ENCODE assay signal across 1 cellular context in genomic region chr22:19932367-19933206, GRCh38.
A peak's percentile ranks its signal among the peaks of the same experiment; 100 is the strongest.
TF ChIP-seq lines count a peak whose summit lies in the region.

No MANE protein-coding gene starts in this region.

TF ChIP-seq in K562, 482 proteins besides CTCF, POLR2A, EP300 and RAD21 (continued from another document and continues in another):
- no peak for TF ChIP-seq ZNF280B (CRISPR knock-in tag; IDR thresholded peaks at IDR 0.05)
- no peak for TF ChIP-seq ID3 (CRISPR knock-in tag; IDR thresholded peaks at IDR 0.05)
- no peak for TF ChIP-seq ID3 (tag; IDR thresholded peaks at IDR 0.05)
- no peak for TF ChIP-seq SMC3 (conservative IDR thresholded peaks at IDR 0.05; ENCODE audit: insufficient read depth, low read depth, low read length)
- no peak for TF ChIP-seq MITF (IDR thresholded peaks at IDR 0.05)
- no peak for TF ChIP-seq NR1H2 (CRISPR knock-in tag; IDR thresholded peaks at IDR 0.05)
- TF ChIP-seq ZBTB33 (CRISPR knock-in tag; IDR thresholded peaks at IDR 0.05), result no peak
- no peak for TF ChIP-seq FOXK2 (conservative IDR thresholded peaks at IDR 0.05 in 1 of 2, IDR thresholded peaks at IDR 0.05 in 1 of 2; ENCODE audit: low read depth in 2 of 2)
- TF ChIP-seq HOXB6 (CRISPR knock-in tag; IDR thresholded peaks at IDR 0.05; ENCODE audit: borderline replicate concordance), result no peak
- 0 out of 2 replicates have a peak, but pooled peaks have one; percentile 11 for TF ChIP-seq E2F3 (CRISPR knock-in tag; IDR thresholded peaks at IDR 0.05)
- peak; percentile 28; the same call in 1 of the 2 replicates for TF ChIP-seq ZBTB7A (IDR thresholded peaks at IDR 0.05; ENCODE audit: borderline replicate concordance, control insufficient read depth, low read depth, low read length)
- no peak for TF ChIP-seq SAFB (IDR thresholded peaks at IDR 0.05; ENCODE audit: borderline replicate concordance, low read depth, low read length)
- no peak for TF ChIP-seq MCM7 (IDR thresholded peaks at IDR 0.05)
- TF ChIP-seq PRDM10 (IDR thresholded peaks at IDR 0.05; ENCODE audit: partially characterized antibody), result no peak
- TF ChIP-seq ZNF76 (CRISPR knock-in tag; IDR thresholded peaks at IDR 0.05; ENCODE audit: borderline replicate concordance), result no peak
- 0 out of 2 replicates have a peak, but pooled peaks have one; percentile 64 for TF ChIP-seq GTF2F1 (IDR thresholded peaks at IDR 0.05; ENCODE audit: low read depth, low read length)
- TF ChIP-seq EP400 (IDR thresholded peaks at IDR 0.05), result no peak
- TF ChIP-seq POLR2AphosphoS2 (IDR thresholded peaks at IDR 0.05; ENCODE audit: low read length), result peak; percentile 70; the same call in 1 of the 2 replicates
- TF ChIP-seq RNF219 (CRISPR knock-in tag; IDR thresholded peaks at IDR 0.05), result no peak
- 0 out of 2 replicates have a peak, but pooled peaks have one; percentile 14 for TF ChIP-seq MAFK (IDR thresholded peaks at IDR 0.05; ENCODE audit: low read length)
- no peak for TF ChIP-seq ARNT (IDR thresholded peaks at IDR 0.05)
- TF ChIP-seq CHD7 (IDR thresholded peaks at IDR 0.05; ENCODE audit: low read depth, low read length), result no peak
- no peak for TF ChIP-seq YBX1 (IDR thresholded peaks at IDR 0.05)
- TF ChIP-seq PHF20 (IDR thresholded peaks at IDR 0.05; ENCODE audit: partially characterized antibody), result no peak
- TF ChIP-seq TGIF2 (CRISPR knock-in tag; IDR thresholded peaks at IDR 0.05), result no peak
- no peak for TF ChIP-seq ZNF165 (CRISPR knock-in tag; IDR thresholded peaks at IDR 0.05; ENCODE audit: borderline replicate concordance)
- TF ChIP-seq TSC22D4 (tag; IDR thresholded peaks at IDR 0.05), result no peak
- no peak for TF ChIP-seq SREBF2 (CRISPR knock-in tag; IDR thresholded peaks at IDR 0.05)
- TF ChIP-seq HCFC1 (IDR thresholded peaks at IDR 0.05; ENCODE audit: low read depth, low read length), result 0 out of 2 replicates have a peak, but pooled peaks have one; percentile 15
- TF ChIP-seq WHSC1 (IDR thresholded peaks at IDR 0.05; ENCODE audit: low read length), result peak; percentile 75
- no peak for TF ChIP-seq RBM17 (IDR thresholded peaks at IDR 0.05; ENCODE audit: borderline replicate concordance, low read depth, low read length)
- TF ChIP-seq ZKSCAN1 (IDR thresholded peaks at IDR 0.05; ENCODE audit: low read depth, low read length), result 0 out of 2 replicates have a peak, but pooled peaks have one; percentile 12
- peak; percentile 59; the same call in 1 of the 2 replicates for TF ChIP-seq BHLHE40 (IDR thresholded peaks at IDR 0.05; ENCODE audit: low read length)
- TF ChIP-seq ZNF764 (CRISPR knock-in tag; IDR thresholded peaks at IDR 0.05; ENCODE audit: low read depth), result 0 out of 2 replicates have a peak, but pooled peaks have one; percentile 28
